29 cellular contexts compared by ENCODE assay signal in genomic region chr6:91719414-91719813, GRCh38.
DNase-seq lines count a peak whose midpoint lies in the region; ATAC-seq lines count a peak whose summit lies in the region.
"Had no signal": no experiment of that assay in that cellular context is flagged by ENCODE, and none has a peak within 500 bp of the region (broad histone marks: within the 10 kb centered on the region; RNA-seq: fewer than 3 reads in every experiment).

No MANE protein-coding gene starts in this region.

- peak; percentile 66 for ATAC-seq in GM18907 (IDR thresholded peaks at IDR 0.05; ENCODE audit: unreplicated experiment)
- peak; percentile 68 for ATAC-seq in HG02938 (IDR thresholded peaks at IDR 0.05; ENCODE audit: unreplicated experiment)
- ATAC-seq in HG03457 (IDR thresholded peaks at IDR 0.05; ENCODE audit: unreplicated experiment) = peak; percentile 70
- ATAC-seq: activated naive CD4-positive, alpha-beta T cell treated with anti-CD3 and anti-CD28 coated beads, Interleukin-2, amount 50 U/mL, for 72 hours; activated T-helper 17 cell treated with anti-CD3 and anti-CD28 coated beads, Interleukin-2, amount 50 U/mL, for 72 hours; left ventricle myocardium superior; naive thymus-derived CD8-positive, alpha-beta T cell; stimulated activated naive CD8-positive, alpha-beta T cell treated with anti-CD3 and anti-CD28 coated beads, Interleukin-15, Interleukin-2, amounts not matched to agents 100 U/mL and 50 U/mL, for 24 hours had no signal

- H3K79me1 ChIP-seq in mesenchymal stem cell (replicated peaks; ENCODE audit: low read length, poor library complexity, severe bottlenecking) = no peaks in the 10 kb centered on the region

- H3K18ac ChIP-seq in mesenchymal stem cell (ENCODE audit: low read depth in 1 of 2, low read length in 2 of 2) = no peak overlapping the region

- H3K23ac ChIP-seq in mesenchymal stem cell (ENCODE audit: low read length in 2 of 2) = no peak overlapping the region

- no peak overlapping the region for H2BK5ac ChIP-seq in mesenchymal stem cell (ENCODE audit: low read depth, low read length, poor library complexity, severe bottlenecking)

- H3K36me3 ChIP-seq in mesenchymal stem cell (ENCODE audit: control insufficient read depth in 1 of 2, insufficient read depth in 2 of 2, low read depth in 1 of 2, low read length in 2 of 2) = no peaks in the 10 kb centered on the region
- H3K36me3 ChIP-seq: SJSA1, thoracic aorta had no signal

- no peak overlapping the region for H4K91ac ChIP-seq in mesenchymal stem cell (ENCODE audit: low read length)

- H3K9ac ChIP-seq in mesenchymal stem cell (ENCODE audit: low read length) = no peak overlapping the region
- H3K9ac ChIP-seq: GM23248 had no signal

- H2BK15ac ChIP-seq in mesenchymal stem cell (ENCODE audit: low read depth, poor library complexity, severe bottlenecking) = no peak overlapping the region

- no peak overlapping the region for H2BK12ac ChIP-seq in mesenchymal stem cell (ENCODE audit: low read length in 2 of 2)

- H3K9me3 ChIP-seq in mesenchymal stem cell (ENCODE audit: control insufficient read depth, low read length) = no peaks in the 10 kb centered on the region
- H3K9me3 ChIP-seq: SJSA1, thoracic aorta had no signal

- no peaks in the 10 kb centered on the region for H3K27me3 ChIP-seq in mesenchymal stem cell (ENCODE audit: control insufficient read depth in 1 of 2, insufficient read depth in 1 of 2, low read length in 2 of 2)
- H3K27me3 ChIP-seq: SJSA1 had no signal

- H3K4me1 ChIP-seq in mesenchymal stem cell (ENCODE audit: control insufficient read depth, insufficient read depth, low read depth, low read length) = peaks cover 1% of the 10 kb centered on the region
- H3K4me1 ChIP-seq: SJSA1 had no signal

- H2AFZ ChIP-seq in mesenchymal stem cell (ENCODE audit: low read depth, low read length) = no peak overlapping the region
- H2AFZ ChIP-seq: GM23248 had no signal

- 55% methylated on average over 1 of the region's 1 CpG for WGBS in mesenchymal stem cell

- DNase-seq in mesenchymal stem cell (no peak), mesenteric fat pad (ENCODE audit: low spot score) (no peak), NCI-H1930 (lab: John Stamatoyannopoulos, UW) (no peak)
- no peak for DNase-seq in activated CD8-positive, alpha-beta memory T cell treated with anti-CD3 and anti-CD28 coated beads, Interleukin-2, amount 50 U/mL, for 48 hours
- DNase-seq in activated CD8-positive, alpha-beta memory T cell treated with anti-CD3 and anti-CD28 coated beads for 24 hours = no peak
- DNase-seq: activated CD4-positive, alpha-beta memory T cell treated with anti-CD3 and anti-CD28 coated beads for 36 hours; COR-L47; DMS79; GF-D8; GM23248; HFFc6; IMR-90; left ventricle myocardium superior; naive thymus-derived CD8-positive, alpha-beta T cell; NCI-H1092 treated with DMSO at 0.1 percent for 48 hours; NCI-H187; NCI-H2171 treated with DMSO at 0.1 percent for 48 hours; NCI-H526; occipital lobe; RPMI8226; stimulated activated naive CD8-positive, alpha-beta T cell treated with anti-CD3 and anti-CD28 coated beads, Interleukin-15, Interleukin-2, amounts not matched to agents 100 U/mL and 50 U/mL, for 24 hours; T-helper 1 cell had no signal

- H3K4ac ChIP-seq in mesenchymal stem cell (ENCODE audit: low read depth in 1 of 2, low read length in 2 of 2) = no peak overlapping the region

- no peak overlapping the region for H3K27ac ChIP-seq in mesenchymal stem cell (ENCODE audit: low read length, poor library complexity, severe bottlenecking)
- H3K27ac ChIP-seq: GM23248, SJSA1, thoracic aorta had no signal

- H2AK5ac ChIP-seq in mesenchymal stem cell (ENCODE audit: low read length, severe bottlenecking) = peak overlapping the region; percentile 38

- H2BK120ac ChIP-seq in mesenchymal stem cell (ENCODE audit: low read depth, low read length) = no peak overlapping the region

- H4K8ac ChIP-seq in mesenchymal stem cell (ENCODE audit: low read length) = no peak overlapping the region

- no peak overlapping the region for H3K14ac ChIP-seq in mesenchymal stem cell (ENCODE audit: low read length in 2 of 2)

- H3K4me3 ChIP-seq in mesenchymal stem cell (ENCODE audit: insufficient read depth in 1 of 2, low read depth in 1 of 2, low read length in 2 of 2) = no peak overlapping the region
- H3K4me3 ChIP-seq: GM23248, SJSA1, thoracic aorta had no signal

- no peak overlapping the region for H3K4me2 ChIP-seq in mesenchymal stem cell (ENCODE audit: low read length, poor library complexity, severe bottlenecking)
